16 cellular contexts compared by ENCODE assay signal in the genomic region with DNA sequence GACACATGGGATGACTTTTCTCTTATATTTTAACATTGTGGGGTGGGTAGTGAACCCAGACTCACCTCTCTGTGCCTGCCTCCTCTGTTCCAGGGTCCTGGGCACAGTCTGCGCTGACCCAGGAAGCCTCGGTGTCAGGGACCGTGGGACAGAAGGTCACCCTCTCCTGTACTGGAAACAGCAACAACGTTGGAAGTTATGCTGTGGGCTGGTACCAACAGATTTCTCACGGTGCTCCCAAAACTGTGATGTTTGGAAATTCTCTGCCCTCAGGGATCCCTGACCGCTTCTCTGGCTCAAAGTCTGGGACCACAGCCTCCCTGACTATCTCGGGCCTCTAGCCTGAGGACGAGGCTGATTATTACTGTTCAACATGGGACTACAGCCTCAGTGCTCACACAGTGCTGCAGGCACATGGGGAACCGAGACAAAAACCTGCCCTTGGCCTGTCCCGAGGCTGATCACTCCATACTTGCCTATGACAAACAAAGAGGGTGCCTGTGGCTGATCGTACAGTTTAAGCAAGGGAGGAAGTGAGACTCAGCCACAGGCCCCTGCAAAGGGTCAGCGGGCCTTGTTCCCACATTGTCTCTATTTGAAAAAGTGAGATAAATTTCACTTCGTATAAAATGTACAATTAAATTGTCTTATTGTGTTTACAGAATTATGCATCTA. TPM values are rescaled to one million over a fixed set of nuclear protein-coding genes. Genes with fewer than 3 reads are reported as not detected.
DNase-seq lines count a peak whose midpoint lies in the region; ATAC-seq and TF ChIP-seq lines count a peak whose summit lies in the region.
"Had no signal": no experiment of that assay in that cellular context is flagged by ENCODE, and none has a peak within 500 bp of the region (broad histone marks: within the 10 kb centered on the region; RNA-seq: fewer than 3 reads in every experiment).

No MANE protein-coding gene starts in this region.

- H3K36me3 ChIP-seq in ascending aorta (no peaks in the 10 kb centered on the region), gastrocnemius medialis (no peaks in the 10 kb centered on the region)
- no peaks in the 10 kb centered on the region for H3K36me3 ChIP-seq in naive thymus-derived CD4-positive, alpha-beta T cell (ENCODE audit: control insufficient read depth in 2 of 3, insufficient read depth in 3 of 3, low read length in 3 of 3)

- H3K27ac Mint-ChIP-seq in dendritic cell treated with granulocyte-macrophage colony-stimulating factor and Interleukin-4, amounts not matched to agents 40 ng/mL and 50 ng/mL, for 4 days = peak overlapping the region; percentile 68
- no peak overlapping the region for H3K27ac Mint-ChIP-seq in naive thymus-derived CD4-positive, alpha-beta T cell
- H3K27ac Mint-ChIP-seq: activated T-cell treated with anti-CD3 and anti-CD28 coated beads, Interleukin-2, amount 50 U/mL, for 72 hours; nephron had no signal

- H3K9me3 ChIP-seq in ascending aorta = no peaks in the 10 kb centered on the region
- H3K9me3 ChIP-seq in gastrocnemius medialis = no peaks in the 10 kb centered on the region
- no peaks in the 10 kb centered on the region for H3K9me3 ChIP-seq in naive thymus-derived CD4-positive, alpha-beta T cell (ENCODE audit: control insufficient read depth in 2 of 3, low read length in 3 of 3)

- H3K9me3 Mint-ChIP-seq in dendritic cell treated with granulocyte-macrophage colony-stimulating factor and Interleukin-4, amounts not matched to agents 40 ng/mL and 50 ng/mL, for 4 days = no peaks in the 10 kb centered on the region
- no peaks in the 10 kb centered on the region for H3K9me3 Mint-ChIP-seq in naive thymus-derived CD4-positive, alpha-beta T cell
- H3K9me3 Mint-ChIP-seq: activated T-cell treated with anti-CD3 and anti-CD28 coated beads, Interleukin-2, amount 50 U/mL, for 72 hours; nephron had no signal

- H3K27ac ChIP-seq in ascending aorta (no peak overlapping the region), gastrocnemius medialis (no peak overlapping the region)
- H3K27ac ChIP-seq in naive thymus-derived CD4-positive, alpha-beta T cell (ENCODE audit: low read depth, low read length) = no peak overlapping the region
- H3K27ac ChIP-seq: SK-N-MC had no signal

- no peak for TF ChIP-seq POLR2A in gastrocnemius medialis (IDR thresholded peaks at IDR 0.05)

- ATAC-seq in GM21390 (IDR thresholded peaks at IDR 0.05; ENCODE audit: unreplicated experiment) (peak; percentile 62), HG03565 (IDR thresholded peaks at IDR 0.05; ENCODE audit: unreplicated experiment) (peak; percentile 43), gastrocnemius medialis (no peak)
- ATAC-seq in naive thymus-derived CD4-positive, alpha-beta T cell = no peak
- ATAC-seq: activated T-cell treated with anti-CD3 and anti-CD28 coated beads, Interleukin-2, amount 50 U/mL, for 72 hours had no signal

- no peak for TF ChIP-seq CTCF in GM10248 (IDR thresholded peaks at IDR 0.05; ENCODE audit: control extremely low read depth, extremely low read depth, low read depth, missing control alignments)
- no peak for TF ChIP-seq CTCF in ascending aorta (IDR thresholded peaks at IDR 0.05)
- TF ChIP-seq CTCF in gastrocnemius medialis (IDR thresholded peaks at IDR 0.05 in 4 of 5, conservative IDR thresholded peaks at IDR 0.05 in 1 of 5) = no peak

- POLR2A ChIA-PET in GM10248 (lab: Yijun Ruan, JAX) = no interaction called here
- POLR2A ChIA-PET in naive thymus-derived CD4-positive, alpha-beta T cell (lab: Charles Lee) = no interaction called here

- H3K27me3 ChIP-seq in ascending aorta (no peaks in the 10 kb centered on the region), gastrocnemius medialis (no peaks in the 10 kb centered on the region)
- no peaks in the 10 kb centered on the region for H3K27me3 ChIP-seq in naive thymus-derived CD4-positive, alpha-beta T cell (ENCODE audit: control insufficient read depth in 2 of 2, insufficient read depth in 2 of 2, low read length in 2 of 2)

- CTCF ChIA-PET in GM10248 (lab: Yijun Ruan, JAX) = no interaction called here
- CTCF ChIA-PET in naive thymus-derived CD4-positive, alpha-beta T cell (lab: Charles Lee) = no interaction called here

- no peak overlapping the region for H3K4me3 Mint-ChIP-seq in dendritic cell treated with granulocyte-macrophage colony-stimulating factor and Interleukin-4, amounts not matched to agents 40 ng/mL and 50 ng/mL, for 4 days
- H3K4me3 Mint-ChIP-seq in naive thymus-derived CD4-positive, alpha-beta T cell = no peak overlapping the region
- H3K4me3 Mint-ChIP-seq: activated T-cell treated with anti-CD3 and anti-CD28 coated beads, Interleukin-2, amount 50 U/mL, for 72 hours; nephron had no signal

- in situ Hi-C loops in gastrocnemius medialis (cut with MboI; ENCODE audit: low sequenced_read_pairs in 4 of 4) = no loop called here

- H3K4me1 Mint-ChIP-seq in dendritic cell treated with granulocyte-macrophage colony-stimulating factor and Interleukin-4, amounts not matched to agents 40 ng/mL and 50 ng/mL, for 4 days (ENCODE audit: low read depth) = peaks cover 18% of the 10 kb centered on the region
- no peaks in the 10 kb centered on the region for H3K4me1 Mint-ChIP-seq in naive thymus-derived CD4-positive, alpha-beta T cell
- H3K4me1 Mint-ChIP-seq: nephron had no signal

- DNase-seq in GM10248 (ENCODE audit: extremely low spot score) (peak; percentile 86), ascending aorta (ENCODE audit: low spot score in 2 of 2) (no peak), gastrocnemius medialis (no peak)
- no peak for DNase-seq in stimulated activated CD4-positive, alpha-beta T cell treated with anti-CD3 and anti-CD28 coated beads, Interleukin-2, amount 100 ng/mL, for 48 hours
- no peak for DNase-seq in naive thymus-derived CD4-positive, alpha-beta T cell
- DNase-seq: activated CD4-positive, CD25-positive, alpha-beta regulatory T cell treated with anti-CD3 and anti-CD28 coated beads, Interleukin-2, amount 50 U/mL, for 72 hours; activated T-cell treated with anti-CD3 and anti-CD28 coated beads, Interleukin-2, amount 50 U/mL, for 72 hours; DND-41; effector memory CD4-positive, alpha-beta T cell; NCI-H1417 treated with DMSO at 0.1 percent for 48 hours; NCI-H524 treated with DMSO at 0.1 percent for 48 hours had no signal

- H3K4me3 ChIP-seq in ascending aorta (no peak overlapping the region), gastrocnemius medialis (no peak overlapping the region)
- no peak overlapping the region for H3K4me3 ChIP-seq in naive thymus-derived CD4-positive, alpha-beta T cell (ENCODE audit: low read length)
- H3K4me3 ChIP-seq: SK-N-MC had no signal

- H3K4me1 ChIP-seq in ascending aorta (peaks cover 0 to 10% of the 10 kb centered on the region in 2 donors), gastrocnemius medialis (no peaks in the 10 kb centered on the region)
- H3K4me1 ChIP-seq in naive thymus-derived CD4-positive, alpha-beta T cell (ENCODE audit: control insufficient read depth in 2 of 2, insufficient read depth in 2 of 2, low read length in 2 of 2) = no peaks in the 10 kb centered on the region

- intact Hi-C loops in dendritic cell treated with granulocyte-macrophage colony-stimulating factor and Interleukin-4, amounts not matched to agents 40 ng/mL and 50 ng/mL, for 4 days (cut with micrococcal nuclease) = no loop called here
- intact Hi-C loops in ascending aorta (cut with DNase I) = no loop called here
- intact Hi-C loops in gastrocnemius medialis (cut with DNase I; ENCODE audit: low total_unique reads) = no loop called here
- intact Hi-C loops in naive thymus-derived CD4-positive, alpha-beta T cell (cut with micrococcal nuclease) = no loop called here

- no peaks in the 10 kb centered on the region for H3K36me3 Mint-ChIP-seq in dendritic cell treated with granulocyte-macrophage colony-stimulating factor and Interleukin-4, amounts not matched to agents 40 ng/mL and 50 ng/mL, for 4 days (ENCODE audit: low read depth)
- no peaks in the 10 kb centered on the region for H3K36me3 Mint-ChIP-seq in naive thymus-derived CD4-positive, alpha-beta T cell

- H3K27me3 Mint-ChIP-seq in dendritic cell treated with granulocyte-macrophage colony-stimulating factor and Interleukin-4, amounts not matched to agents 40 ng/mL and 50 ng/mL, for 4 days = no peaks in the 10 kb centered on the region
- peaks cover 0 to 4% (median 0%) of the 10 kb centered on the region in 5 donors for H3K27me3 Mint-ChIP-seq in naive thymus-derived CD4-positive, alpha-beta T cell

RNA-seq across cellular contexts. Expression of a gene that starts 43.7 kb away (rescaled TPM):
- total RNA-seq in ascending aorta (26.4 TPM), gastrocnemius medialis (10 to 100 TPM in 3 of 4 donors, 1 to 10 TPM in 1; 8.2 to 15.7 (median 14.2) TPM)
- total RNA-seq in naive thymus-derived CD4-positive, alpha-beta T cell = 10 to 100 TPM; 43.4 to 80.5 (median 59.1) TPM
- 10 to 100 TPM in 1 of 2 donors, 1 to 10 TPM in 1; 8.4 to 16.2 TPM for polyA plus RNA-seq in naive thymus-derived CD4-positive, alpha-beta T cell

Comparison
In these comparisons a context has a peak if more than half of its experiments do, and no peak if none do; other contexts are left out.
1. ATAC-seq: peak in GM21390 (single experiment) and HG03565 (single experiment); none in gastrocnemius medialis (0 of 2) and naive thymus-derived CD4-positive, alpha-beta T cell (single experiment).